29 cellular contexts compared by ENCODE assay signal in genomic region chr22:43667658-43668057, GRCh38.
"Had no signal": no experiment of that assay in that cellular context is flagged by ENCODE, and none has a peak within 500 bp of the region (broad histone marks: within the 10 kb centered on the region; RNA-seq: fewer than 3 reads in every experiment).

No MANE protein-coding gene starts in this region.

- H3K4me3 Mint-ChIP-seq: naive B cell; natural killer cell treated with Interleukin-12 subunit alpha and Interleukin-12 subunit beta and Interleukin-15 and Interleukin-18, amount 100 ng/mL, for 72 hours; neural crest cell; stimulated activated memory B cell treated with anti-CD40 and anti-IgM and Interleukin-4, amounts not matched to agents 10 μg/mL and 1 μg/mL and 100 μg/mL, for 72 hours; stimulated activated naive CD8-positive, alpha-beta T cell treated with anti-CD3 and anti-CD28 coated beads, Interleukin-15, amount 100 ng/mL, for 72 hours had no signal

- H3K4me3 ChIP-seq: left lung, lower lobe of right lung, ovary, right atrium auricular region, right lobe of liver, smooth muscle cell, testis, thyroid gland, transverse colon, upper lobe of left lung, vagina had no signal

- H3K36me3 Mint-ChIP-seq: naive B cell; natural killer cell treated with Interleukin-12 subunit alpha and Interleukin-12 subunit beta and Interleukin-15 and Interleukin-18, amount 100 ng/mL, for 72 hours; stimulated activated memory B cell treated with anti-CD40 and anti-IgM and Interleukin-4, amounts not matched to agents 10 μg/mL and 1 μg/mL and 100 μg/mL, for 72 hours had no signal

- H3K9me3 ChIP-seq: lower lobe of right lung, neutrophil, ovary, right atrium auricular region, right lobe of liver, testis, thyroid gland, transverse colon, upper lobe of left lung, vagina had no signal

- DNase-seq: hippocampal formation; kidney; left colon; left lung; lower lobe of right lung; mammary epithelial cell; mesenchymal stem cell; naive B cell; ovary; right lobe of liver; stimulated activated CD4-positive, alpha-beta T cell treated with anti-CD3 and anti-CD28 coated beads, Interleukin-1b, Interleukin-23, amount 100 ng/mL, for 48 hours; stimulated activated CD4-positive, alpha-beta T cell treated with anti-CD3 and anti-CD28 coated beads, Interleukin-2, amount 100 ng/mL, for 48 hours; stimulated activated CD4-positive, alpha-beta T cell treated with anti-CD3 and anti-CD28 coated beads, Interleukin-4, amount 100 ng/mL, for 4 hours; stimulated activated CD8-positive, alpha-beta memory T cell treated with anti-CD3 and anti-CD28 coated beads, Interleukin-4, amount 100 ng/mL, for 48 hours; stimulated activated naive CD4-positive, alpha-beta T cell treated with Interleukin-2 at 50 U/mL for 16 hours; stimulated activated naive CD8-positive, alpha-beta T cell treated with anti-CD3 and anti-CD28 coated beads, Interleukin-15, amount 100 ng/mL, for 72 hours; substantia nigra; testis; thyroid gland; transverse colon; upper lobe of left lung had no signal

- H3K27ac Mint-ChIP-seq: naive B cell; natural killer cell treated with Interleukin-12 subunit alpha and Interleukin-12 subunit beta and Interleukin-15 and Interleukin-18, amount 100 ng/mL, for 72 hours; progenitor cell of endocrine pancreas; stimulated activated memory B cell treated with anti-CD40 and anti-IgM and Interleukin-4, amounts not matched to agents 10 μg/mL and 1 μg/mL and 100 μg/mL, for 72 hours; stimulated activated naive CD8-positive, alpha-beta T cell treated with anti-CD3 and anti-CD28 coated beads, Interleukin-15, amount 100 ng/mL, for 72 hours had no signal

- H3K4me1 ChIP-seq: left lung, lower lobe of right lung, right atrium auricular region, right lobe of liver, testis, thyroid gland, upper lobe of left lung, vagina had no signal

- ATAC-seq: left colon; left lung; lower lobe of right lung; natural killer cell treated with Interleukin-12 subunit alpha and Interleukin-12 subunit beta and Interleukin-15 and Interleukin-18, amount 100 ng/mL, for 72 hours; right lobe of liver; stimulated activated memory B cell treated with anti-CD40 and anti-IgM and Interleukin-4, amounts not matched to agents 10 μg/mL and 1 μg/mL and 100 μg/mL, for 72 hours; stimulated activated naive CD8-positive, alpha-beta T cell treated with anti-CD3 and anti-CD28 coated beads, Interleukin-15, amount 100 ng/mL, for 72 hours had no signal

- H3K4me2 ChIP-seq: smooth muscle cell had no signal

- H3K36me3 ChIP-seq: left lung, lower lobe of right lung, neutrophil, ovary, right atrium auricular region, right lobe of liver, thyroid gland, transverse colon, upper lobe of left lung, vagina had no signal

- H3K27ac ChIP-seq: left lung, lower lobe of right lung, neutrophil, ovary, right atrium auricular region, right lobe of liver, testis, thyroid gland, transverse colon, upper lobe of left lung, vagina had no signal

- H3K9me3 Mint-ChIP-seq: natural killer cell treated with Interleukin-12 subunit alpha and Interleukin-12 subunit beta and Interleukin-15 and Interleukin-18, amount 100 ng/mL, for 72 hours; neural crest cell had no signal

- H3K4me1 Mint-ChIP-seq: neural crest cell; stimulated activated memory B cell treated with anti-CD40 and anti-IgM and Interleukin-4, amounts not matched to agents 10 μg/mL and 1 μg/mL and 100 μg/mL, for 72 hours had no signal

- H3K27me3 Mint-ChIP-seq: progenitor cell of endocrine pancreas; stimulated activated naive CD8-positive, alpha-beta T cell treated with anti-CD3 and anti-CD28 coated beads, Interleukin-15, amount 100 ng/mL, for 72 hours had no signal

- H3K27me3 ChIP-seq: left lung, neutrophil, ovary, right atrium auricular region, right lobe of liver, testis, thyroid gland, transverse colon, upper lobe of left lung, vagina had no signal
